In genomic region chr6:35500782-35501181, GRCh38 we compare ENCODE assay signal across 1 cellular context.
TF ChIP-seq lines count a peak whose summit lies in the region.

No MANE protein-coding gene starts in this region.

TF ChIP-seq in K562, 482 proteins besides CTCF, POLR2A, EP300 and RAD21 (continued from another document and continues in another):
- TF ChIP-seq JUN (IDR thresholded peaks at IDR 0.05; ENCODE audit: borderline replicate concordance, low read depth, low read length) (peak; percentile 59; the same call in 1 of the 2 replicates), JUN (CRISPR knock-in tag; IDR thresholded peaks at IDR 0.05; ENCODE audit: borderline replicate concordance) (0 out of 2 replicates have a peak, but pooled peaks have one; percentile 43), ZNF76 (CRISPR knock-in tag; IDR thresholded peaks at IDR 0.05; ENCODE audit: borderline replicate concordance) (no peak), STAG1 (CRISPR knock-in tag; IDR thresholded peaks at IDR 0.05; ENCODE audit: borderline replicate concordance) (no peak), NCOR1 (IDR thresholded peaks at IDR 0.05) (no peak), USF2 (CRISPR knock-in tag; IDR thresholded peaks at IDR 0.05) (peak; percentile 35; the same call in 1 of the 2 replicates), IRF2 (CRISPR knock-in tag; IDR thresholded peaks at IDR 0.05) (no peak), NKRF (IDR thresholded peaks at IDR 0.05; ENCODE audit: borderline replicate concordance) (no peak), CCNT2 (IDR thresholded peaks at IDR 0.05; ENCODE audit: borderline replicate concordance, extremely low read depth, insufficient read length, low read depth, low read length) (no peak), ZNF445 (CRISPR knock-in tag; IDR thresholded peaks at IDR 0.05; ENCODE audit: low read depth) (no peak), MEF2A (IDR thresholded peaks at IDR 0.05; ENCODE audit: control insufficient read depth, low read depth, low read length) (peak; percentile 40; the same call in 1 of the 2 replicates), MGA (IDR thresholded peaks at IDR 0.05) (no peak), ZNF79 (CRISPR knock-in tag; IDR thresholded peaks at IDR 0.05; ENCODE audit: low read depth) (no peak), PBX2 (CRISPR knock-in tag; IDR thresholded peaks at IDR 0.05; ENCODE audit: low read depth) (no peak), PBX2 (tag; conservative IDR thresholded peaks at IDR 0.05; ENCODE audit: low read depth) (no peak), ZBTB40 (IDR thresholded peaks at IDR 0.05) (no peak), ZBTB40 (CRISPR knock-in tag; IDR thresholded peaks at IDR 0.05) (no peak)
